In the genomic region with DNA sequence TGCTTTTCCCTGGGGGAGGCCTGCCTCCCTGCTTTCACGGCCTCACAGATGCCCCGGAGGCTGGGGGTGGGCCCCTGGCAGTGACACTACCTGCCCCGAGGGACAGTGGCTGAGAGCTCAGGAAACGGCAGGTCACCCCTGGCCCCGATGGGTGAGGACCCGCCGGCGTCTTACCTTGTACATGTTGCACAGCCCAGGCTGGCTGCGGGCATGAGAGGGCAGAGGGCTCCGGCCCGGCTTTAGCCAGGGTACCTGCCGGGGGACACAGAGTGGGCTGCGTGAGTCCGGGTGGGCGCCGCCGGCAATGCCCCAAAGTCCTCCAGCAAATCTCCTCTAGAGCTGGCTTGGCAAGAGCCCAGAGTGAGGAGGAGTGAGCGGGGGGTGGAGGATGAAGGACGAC, we compare ENCODE assay signal across 13 cellular contexts.
DNase-seq lines count a peak whose midpoint lies in the region; ATAC-seq, FAIRE-seq and TF ChIP-seq lines count a peak whose summit lies in the region.
"Had no signal": no experiment of that assay in that cellular context is flagged by ENCODE, and none has a peak within 500 bp of the region (broad histone marks: within the 10 kb centered on the region; RNA-seq: fewer than 3 reads in every experiment).

No MANE protein-coding gene starts in this region.

- H3K4me1 ChIP-seq in kidney (ENCODE audit: control insufficient read depth in 1 of 2, insufficient read depth in 1 of 2, low read depth in 1 of 2, low read length in 2 of 2) (peaks cover 0 to 3% of the 10 kb centered on the region in 2 donors), H9 (ENCODE audit: insufficient read depth, low read length) (peaks cover 9% of the 10 kb centered on the region; the same call in 1 of the 2 replicates)

- H4K91ac ChIP-seq in H9 (ENCODE audit: insufficient read length, low read depth, low read length), result no peak overlapping the region

- no peak overlapping the region for H3T11ph ChIP-seq in H9 (ENCODE audit: low read length)

- H3K4me1 Mint-ChIP-seq in activated CD8-positive, alpha-beta memory T cell treated with anti-CD3 and anti-CD28 coated beads, Interleukin-2, amount 10 ng/mL, durations not matched to agents 7 days and 5 days, result peaks cover 17% of the 10 kb centered on the region
- H3K4me1 Mint-ChIP-seq in T-helper 17 cell, result peaks cover 31% of the 10 kb centered on the region
- H3K4me1 Mint-ChIP-seq in H9, result peaks cover 36 to 41% of the 10 kb centered on the region in 2 experiments

- no peak for ATAC-seq in activated CD8-positive, alpha-beta memory T cell treated with anti-CD3 and anti-CD28 coated beads, Interleukin-2, amount 10 ng/mL, durations not matched to agents 7 days and 5 days
- no peak for ATAC-seq in T-helper 17 cell

- H3K79me1 ChIP-seq in H9 (ENCODE audit: insufficient read depth, low read depth, low read length, poor library complexity, severe bottlenecking), result no peaks in the 10 kb centered on the region

- H2BK12ac ChIP-seq in H9 (ENCODE audit: insufficient read length, low read depth, low read length), result no peak overlapping the region

- no peaks in the 10 kb centered on the region for H3K9me3 ChIP-seq in T-helper 17 cell (ENCODE audit: control insufficient read depth, low read length, poor library complexity, severe bottlenecking)
- H3K9me3 ChIP-seq in kidney (ENCODE audit: control insufficient read depth in 1 of 2, low read length in 2 of 2), result no peaks in the 10 kb centered on the region
- no peaks in the 10 kb centered on the region for H3K9me3 ChIP-seq in H9 (ENCODE audit: control insufficient read depth, low read depth, low read length)

- no peak overlapping the region for H2AFZ ChIP-seq in H9 (ENCODE audit: low read length)

- H3K56ac ChIP-seq in H9 (ENCODE audit: insufficient read length, low read depth, low read length), result no peak overlapping the region

- FAIRE-seq in kidney (lab: Jason Lieb, UNC), result no peak
- FAIRE-seq: GM12892 had no signal

- no peak overlapping the region for H2BK5ac ChIP-seq in H9 (ENCODE audit: insufficient read length, low read length)

- H2BK20ac ChIP-seq in H9 (ENCODE audit: low read depth, low read length, poor library complexity, severe bottlenecking), result no peak overlapping the region

- no peaks in the 10 kb centered on the region for H3K79me2 ChIP-seq in H9 (ENCODE audit: insufficient read depth, low read length)

- no peaks in the 10 kb centered on the region for H3K23me2 ChIP-seq in H9 (ENCODE audit: insufficient read length, low read depth, low read length, poor library complexity, severe bottlenecking)

- H3K36me3 ChIP-seq in kidney (ENCODE audit: control insufficient read depth in 1 of 2, insufficient read depth in 2 of 2, low read length in 2 of 2), result no peaks in the 10 kb centered on the region

- no peak for DNase-seq in activated CD8-positive, alpha-beta memory T cell treated with anti-CD3 and anti-CD28 coated beads, Interleukin-2, amount 10 ng/mL, durations not matched to agents 7 days and 5 days
- no peak for DNase-seq in activated CD8-positive, alpha-beta memory T cell treated with anti-CD3 and anti-CD28 coated beads, Interleukin-2, amount 50 U/mL, for 4 hours
- DNase-seq in T-helper 17 cell, result no peak
- DNase-seq in kidney, result peak; percentile 77
- no peak for DNase-seq in H9
- DNase-seq in NCI-H510A (lab: John Stamatoyannopoulos, UW), result no peak
- DNase-seq in kidney tubule cell (ENCODE audit: low spot score), result no peak
- DNase-seq: GF-D8, NCI-H1048, NCI-H2081 treated with DMSO at 0.1 percent for 48 hours, NCI-H524 had no signal

- no peaks in the 10 kb centered on the region for H3K27me3 ChIP-seq in H9 (ENCODE audit: insufficient read depth, low read length)

- no peak overlapping the region for H3K14ac ChIP-seq in H9 (ENCODE audit: insufficient read depth, low read length)

- no peak overlapping the region for H2BK15ac ChIP-seq in H9 (ENCODE audit: low read depth, low read length)

- TF ChIP-seq CTCF in kidney (IDR thresholded peaks at IDR 0.05; ENCODE audit: borderline replicate concordance, extremely low read depth, insufficient read depth) (no peak), H9 (conservative IDR thresholded peaks at IDR 0.05) (no peak)

- WGBS in H9 (ENCODE audit: extremely low coverage, insufficient read length, low lambda C conversion rate), result no CpG with 5 or more reads among the region's 19 CpGs

- H3K27ac ChIP-seq in kidney (ENCODE audit: low read depth in 2 of 2, low read length in 2 of 2) (no peak overlapping the region), temporal lobe (ENCODE audit: low read depth, low read length) (peak overlapping the region; percentile 27), H9 (ENCODE audit: insufficient read length, low read depth, low read length) (no peak overlapping the region)

- no peak overlapping the region for H3K4me2 ChIP-seq in H9 (ENCODE audit: insufficient read depth, insufficient read length, low read length)

- H3K36me3 Mint-ChIP-seq in activated CD8-positive, alpha-beta memory T cell treated with anti-CD3 and anti-CD28 coated beads, Interleukin-2, amount 10 ng/mL, durations not matched to agents 7 days and 5 days, result peaks cover 10% of the 10 kb centered on the region
- H3K36me3 Mint-ChIP-seq in T-helper 17 cell (ENCODE audit: low read depth), result peaks cover 9% of the 10 kb centered on the region
- no peaks in the 10 kb centered on the region for H3K36me3 Mint-ChIP-seq in H9 (ENCODE audit: insufficient read depth in 1 of 3, low read depth in 3 of 3)

- H4K20me1 ChIP-seq in H9 (ENCODE audit: control insufficient read depth, insufficient read depth, insufficient read length), result peaks cover 4% of the 10 kb centered on the region

- no peak overlapping the region for H3K4ac ChIP-seq in H9 (ENCODE audit: low read depth, low read length)

- intact Hi-C loops in kidney (cut with DNase I), result no loop called here

- no peak overlapping the region for H4K8ac ChIP-seq in H9 (replicated peaks; ENCODE audit: insufficient read length, low read depth, low read length)

- no peaks in the 10 kb centered on the region for H3K9me3 Mint-ChIP-seq in activated CD8-positive, alpha-beta memory T cell treated with anti-CD3 and anti-CD28 coated beads, Interleukin-2, amount 10 ng/mL, durations not matched to agents 7 days and 5 days (ENCODE audit: low read depth)
- no peaks in the 10 kb centered on the region for H3K9me3 Mint-ChIP-seq in H9

- no peak overlapping the region for H4K5ac ChIP-seq in H9 (ENCODE audit: insufficient read length, low read depth, low read length)

- H2AK5ac ChIP-seq in H9 (ENCODE audit: insufficient read length, low read length), result no peak overlapping the region

- H3K27me3 Mint-ChIP-seq in activated CD8-positive, alpha-beta memory T cell treated with anti-CD3 and anti-CD28 coated beads, Interleukin-2, amount 10 ng/mL, durations not matched to agents 7 days and 5 days, result no peaks in the 10 kb centered on the region
- H3K27me3 Mint-ChIP-seq in T-helper 17 cell (no peaks in the 10 kb centered on the region), H9 (ENCODE audit: low read depth) (no peaks in the 10 kb centered on the region; the same call in 1 of the 2 replicates)

- H3K18ac ChIP-seq in H9 (ENCODE audit: insufficient read length, low read depth, low read length), result no peak overlapping the region

- H2BK120ac ChIP-seq in H9 (ENCODE audit: low read depth, low read length, poor library complexity, severe bottlenecking), result no peak overlapping the region

- H3K9ac ChIP-seq in kidney (ENCODE audit: low read length in 2 of 2) (no peak overlapping the region), H9 (ENCODE audit: extremely low read depth, insufficient read length, low read length) (no peak overlapping the region)

- no peak overlapping the region for H3K4me3 Mint-ChIP-seq in activated CD8-positive, alpha-beta memory T cell treated with anti-CD3 and anti-CD28 coated beads, Interleukin-2, amount 10 ng/mL, durations not matched to agents 7 days and 5 days
- H3K4me3 Mint-ChIP-seq in T-helper 17 cell, result no peak overlapping the region
- no peak overlapping the region for H3K4me3 Mint-ChIP-seq in H9

- H3K27ac Mint-ChIP-seq in activated CD8-positive, alpha-beta memory T cell treated with anti-CD3 and anti-CD28 coated beads, Interleukin-2, amount 10 ng/mL, durations not matched to agents 7 days and 5 days, result peak overlapping the region; percentile 31
- H3K27ac Mint-ChIP-seq in T-helper 17 cell (peak overlapping the region; percentile 29), H9 (no peak overlapping the region)

- no peak overlapping the region for H3K23ac ChIP-seq in H9 (ENCODE audit: insufficient read length, low read depth, low read length)

- no peak overlapping the region for H3K4me3 ChIP-seq in kidney (ENCODE audit: low read length in 2 of 2)

- CTCF ChIA-PET in activated CD8-positive, alpha-beta memory T cell treated with anti-CD3 and anti-CD28 coated beads, Interleukin-2, amount 10 ng/mL, durations not matched to agents 7 days and 5 days (lab: Charles Lee), result interaction anchor here (1.7 kb wide), 1 partner anchor 9 kb away, joined by 9 read pairs; no protein-coding TSS in a partner anchor

Comparison
In these comparisons a context has a peak if more than half of its experiments do, and no peak if none do; other contexts are left out.
1. H3K27ac Mint-ChIP-seq: peak in activated CD8-positive, alpha-beta memory T cell treated with anti-CD3 and anti-CD28 coated beads, Interleukin-2, amount 10 ng/mL, durations not matched to agents 7 days and 5 days (single experiment) and T-helper 17 cell (single experiment); none in H9 (0 of 3).